In genomic region chr12:29714966-29715365, GRCh38 we compare ENCODE assay signal across 17 cellular contexts.
A peak's percentile ranks its signal among the peaks of the same experiment; 100 is the strongest.
DNase-seq lines count a peak whose midpoint lies in the region; ATAC-seq and TF ChIP-seq lines count a peak whose summit lies in the region.
"Had no signal": no experiment of that assay in that cellular context is flagged by ENCODE, and none has a peak within 500 bp of the region (broad histone marks: within the 10 kb centered on the region; RNA-seq: fewer than 3 reads in every experiment).

No MANE protein-coding gene starts in this region.

- no peaks in the 10 kb centered on the region for H3K27me3 ChIP-seq in left ventricle myocardium inferior (ENCODE audit: low read depth)
- no peaks in the 10 kb centered on the region for H3K27me3 ChIP-seq in gastrocnemius medialis
- no peaks in the 10 kb centered on the region for H3K27me3 ChIP-seq in Karpas-422 (ENCODE audit: low read length)
- H3K27me3 ChIP-seq: BLaER1 treated with 17β-estradiol and CSF1 and Interleukin-3, amounts not matched to agents 10 nM and 100 nM had no signal

- no peaks in the 10 kb centered on the region for H3K9me3 ChIP-seq in left ventricle myocardium inferior (replicated peaks)
- no peaks in the 10 kb centered on the region for H3K9me3 ChIP-seq in gastrocnemius medialis
- H3K9me3 ChIP-seq in mucosa of descending colon = no peaks in the 10 kb centered on the region
- no peaks in the 10 kb centered on the region for H3K9me3 ChIP-seq in Karpas-422 (ENCODE audit: low read length)
- H3K9me3 ChIP-seq: BLaER1 treated with 17β-estradiol and CSF1 and Interleukin-3, amounts not matched to agents 10 nM and 100 nM had no signal

- H3K4me3 ChIP-seq in left ventricle myocardium inferior = no peak overlapping the region
- no peak overlapping the region for H3K4me3 ChIP-seq in fibroblast of mammary gland (ENCODE audit: control insufficient read depth, low read depth, low read length)
- no peak overlapping the region for H3K4me3 ChIP-seq in gastrocnemius medialis
- no peak overlapping the region for H3K4me3 ChIP-seq in mucosa of descending colon
- no peak overlapping the region for H3K4me3 ChIP-seq in Karpas-422 (ENCODE audit: low read length)
- H3K4me3 ChIP-seq: BLaER1 treated with 17β-estradiol and CSF1 and Interleukin-3, amounts not matched to agents 10 nM and 100 nM; GM12878; GM23338 had no signal

- H3K79me2 ChIP-seq in Karpas-422 (ENCODE audit: low read length) = no peaks in the 10 kb centered on the region

- ATAC-seq in Right ventricle myocardium superior (ENCODE audit: poor library complexity) = no peak
- ATAC-seq in gastrocnemius medialis = no peak
- no peak for ATAC-seq in mucosa of descending colon
- ATAC-seq: GM12878, GM23338, HepG2 had no signal

- H3K9me2 ChIP-seq in Karpas-422 (replicated peaks; ENCODE audit: insufficient read depth, low read length) = no peaks in the 10 kb centered on the region

- no peaks in the 10 kb centered on the region for H4K20me1 ChIP-seq in Karpas-422 (ENCODE audit: insufficient read depth, low read depth, low read length)
- H4K20me1 ChIP-seq: BLaER1 treated with 17β-estradiol and CSF1 and Interleukin-3, amounts not matched to agents 10 nM and 100 nM had no signal

- H3K36me3 ChIP-seq in left ventricle myocardium inferior (no peaks in the 10 kb centered on the region), gastrocnemius medialis (no peaks in the 10 kb centered on the region), mucosa of descending colon (ENCODE audit: low read depth) (no peaks in the 10 kb centered on the region), Karpas-422 (ENCODE audit: insufficient read depth, low read length) (no peaks in the 10 kb centered on the region)
- H3K36me3 ChIP-seq: BLaER1 treated with 17β-estradiol and CSF1 and Interleukin-3, amounts not matched to agents 10 nM and 100 nM had no signal

- intact Hi-C loops in left ventricle myocardium inferior (cut with micrococcal nuclease) (no loop called here), Right ventricle myocardium superior (cut with DNase I) (no loop called here), gastrocnemius medialis (cut with DNase I; ENCODE audit: low total_unique reads) (no loop called here), mucosa of descending colon (cut with DNase I, micrococcal nuclease) (no loop called here)

- DNase-seq in left ventricle myocardium inferior = no peak
- no peak for DNase-seq in Right ventricle myocardium superior
- DNase-seq in fibroblast of mammary gland (ENCODE audit: low read depth) = peak; percentile 30
- no peak for DNase-seq in gastrocnemius medialis
- no peak for DNase-seq in T-helper 9 cell
- no peak for DNase-seq in mucosa of descending colon
- no peak for DNase-seq in Karpas-422
- DNase-seq: 8988T; ACHN; Calu3; CD4-positive, CD25-positive, alpha-beta regulatory T cell; DMS79; H7 had no signal

- H3K9ac ChIP-seq in Karpas-422 (ENCODE audit: low read length) = no peak overlapping the region
- H3K9ac ChIP-seq: BLaER1 treated with 17β-estradiol and CSF1 and Interleukin-3, amounts not matched to agents 10 nM and 100 nM had no signal

- no peak overlapping the region for H3K4me2 ChIP-seq in Karpas-422 (ENCODE audit: low read depth, low read length, poor library complexity, severe bottlenecking)
- H3K4me2 ChIP-seq: BLaER1 treated with 17β-estradiol and CSF1 and Interleukin-3, amounts not matched to agents 10 nM and 100 nM; GM23338 had no signal

- in situ Hi-C loops in gastrocnemius medialis (cut with MboI; ENCODE audit: low sequenced_read_pairs in 4 of 4) = no loop called here

- TF ChIP-seq CTCF in left ventricle myocardium inferior (IDR thresholded peaks at IDR 0.05; ENCODE audit: borderline replicate concordance) = no peak
- TF ChIP-seq CTCF in fibroblast of mammary gland (conservative IDR thresholded peaks at IDR 0.05; ENCODE audit: control insufficient read depth, insufficient read depth, low read depth, low read length) = no peak
- no peak for TF ChIP-seq CTCF in gastrocnemius medialis (IDR thresholded peaks at IDR 0.05 in 4 of 5, conservative IDR thresholded peaks at IDR 0.05 in 1 of 5)
- TF ChIP-seq CTCF in mucosa of descending colon (IDR thresholded peaks at IDR 0.05) = no peak

- peak overlapping the region; percentile 58 for H3K27ac ChIP-seq in left ventricle myocardium inferior (replicated peaks)
- H3K27ac ChIP-seq in gastrocnemius medialis = peak overlapping the region; percentile 70 to 79 (median 78)
- H3K27ac ChIP-seq in Karpas-422 (ENCODE audit: low read length) = no peak overlapping the region
- H3K27ac ChIP-seq: BLaER1 treated with 17β-estradiol and CSF1 and Interleukin-3, amounts not matched to agents 10 nM and 100 nM had no signal

- TF ChIP-seq POLR2A in gastrocnemius medialis (IDR thresholded peaks at IDR 0.05) = no peak

- no peak overlapping the region for H2AFZ ChIP-seq in Karpas-422 (ENCODE audit: low read length)
- H2AFZ ChIP-seq: GM23338 had no signal

- H3K4me1 ChIP-seq in left ventricle myocardium inferior (peaks cover 58% of the 10 kb centered on the region), gastrocnemius medialis (peaks cover 34 to 41% of the 10 kb centered on the region in 2 donors), mucosa of descending colon (ENCODE audit: low read depth) (no peaks in the 10 kb centered on the region), Karpas-422 (ENCODE audit: low read length) (no peaks in the 10 kb centered on the region)
